15 cellular contexts compared by ENCODE assay signal in genomic region chr5:137486707-137487106, GRCh38. TPM values are rescaled to one million over a fixed set of nuclear protein-coding genes. Genes with fewer than 3 reads are reported as not detected.
DNase-seq lines count a peak whose midpoint lies in the region; ATAC-seq and TF ChIP-seq lines count a peak whose summit lies in the region.
"Had no signal": no experiment of that assay in that cellular context is flagged by ENCODE, and none has a peak within 500 bp of the region (broad histone marks: within the 10 kb centered on the region; RNA-seq: fewer than 3 reads in every experiment).

No MANE protein-coding gene starts in this region.

- TF ChIP-seq POLR2A in suprapubic skin (IDR thresholded peaks at IDR 0.05) (no peak), sigmoid colon (IDR thresholded peaks at IDR 0.05) (no peak)

- DNase-seq in PC-3 (peak; percentile 62), dorsolateral prefrontal cortex (no peak), kidney tubule cell (ENCODE audit: low spot score) (peak; percentile 93), suprapubic skin (ENCODE audit: low spot score in 2 of 2) (no peak), sigmoid colon (no peak)
- DNase-seq: activated CD8-positive, alpha-beta memory T cell treated with anti-CD3 and anti-CD28 coated beads, Interleukin-2, amount 10 ng/mL, durations not matched to agents 7 days and 5 days; Caco-2; natural killer cell; NCI-H2107 had no signal

- TF ChIP-seq EP300 in suprapubic skin (IDR thresholded peaks at IDR 0.05) (no peak), sigmoid colon (IDR thresholded peaks at IDR 0.05) (no peak)

- H3K27me3 ChIP-seq in ACC112 (ENCODE audit: insufficient read depth, low read length) (no peaks in the 10 kb centered on the region), PC-3 (ENCODE audit: low read length) (no peaks in the 10 kb centered on the region), dorsolateral prefrontal cortex (no peaks in the 10 kb centered on the region), suprapubic skin (no peaks in the 10 kb centered on the region), sigmoid colon (no peaks in the 10 kb centered on the region)

- H3K4me2 ChIP-seq in PC-3 (ENCODE audit: low read length): no peak overlapping the region
- H3K4me2 ChIP-seq: A549 had no signal

- peaks cover 22% of the 10 kb centered on the region for H3K79me2 ChIP-seq in ACC112 (ENCODE audit: control insufficient read depth, insufficient read depth, low read length, unreplicated experiment)
- H3K79me2 ChIP-seq in PC-3 (ENCODE audit: low read length): no peaks in the 10 kb centered on the region

- H3K36me3 ChIP-seq in ACC112 (ENCODE audit: insufficient read depth, low read length) (no peaks in the 10 kb centered on the region), PC-3 (ENCODE audit: low read depth, low read length) (no peaks in the 10 kb centered on the region), suprapubic skin (no peaks in the 10 kb centered on the region), sigmoid colon (no peaks in the 10 kb centered on the region)

- no peaks in the 10 kb centered on the region for H3K9me3 ChIP-seq in PC-3 (ENCODE audit: low read length)
- H3K9me3 ChIP-seq in suprapubic skin: no peaks in the 10 kb centered on the region
- H3K9me3 ChIP-seq in sigmoid colon: no peaks in the 10 kb centered on the region
- H3K9me3 ChIP-seq: A549, Caco-2 had no signal

- H3K4me3 ChIP-seq in ACC112 (ENCODE audit: low read depth, low read length): no peak overlapping the region
- H3K4me3 ChIP-seq in PC-3 (ENCODE audit: low read length): no peak overlapping the region
- no peak overlapping the region for H3K4me3 ChIP-seq in dorsolateral prefrontal cortex
- no peak overlapping the region for H3K4me3 ChIP-seq in suprapubic skin
- no peak overlapping the region for H3K4me3 ChIP-seq in sigmoid colon
- H3K4me3 ChIP-seq: A549 had no signal

- H3K9ac ChIP-seq in PC-3 (ENCODE audit: low read length): no peak overlapping the region

- H2AFZ ChIP-seq in ACC112 (ENCODE audit: low read length, unreplicated experiment): no peak overlapping the region
- H2AFZ ChIP-seq in PC-3 (ENCODE audit: low read length): no peak overlapping the region

- H3K27ac ChIP-seq in ACC112 (ENCODE audit: low read depth, low read length): peak overlapping the region; percentile 83
- no peak overlapping the region for H3K27ac ChIP-seq in PC-3 (ENCODE audit: low read length)
- peak overlapping the region in 58 of 59 donors; percentile 26 to 93 (median 86) for H3K27ac ChIP-seq in dorsolateral prefrontal cortex
- no peak overlapping the region for H3K27ac ChIP-seq in suprapubic skin
- H3K27ac ChIP-seq in sigmoid colon: no peak overlapping the region

- intact Hi-C loops in PC-3 (cut with micrococcal nuclease) (no loop called here), dorsolateral prefrontal cortex (cut with DNase I) (no loop called here), sigmoid colon (cut with DNase I) (no loop called here)

- WGBS in suprapubic skin: 74% methylated on average over 2 of the region's 2 CpGs
- WGBS in sigmoid colon, 2 donors: 65 to 76% methylated on average over 2 of the region's 2 CpGs

- H3K4me1 ChIP-seq in ACC112 (ENCODE audit: control insufficient read depth, insufficient read depth, low read length, unreplicated experiment): peaks cover 31% of the 10 kb centered on the region
- H3K4me1 ChIP-seq in PC-3 (ENCODE audit: insufficient read depth, low read length): peaks cover 25% of the 10 kb centered on the region
- H3K4me1 ChIP-seq in suprapubic skin: no peaks in the 10 kb centered on the region
- peaks cover 0 to 17% (median 5%) of the 10 kb centered on the region in 4 donors for H3K4me1 ChIP-seq in sigmoid colon
- H3K4me1 ChIP-seq: A549, Caco-2 had no signal

- TF ChIP-seq CTCF in PC-3 (conservative IDR thresholded peaks at IDR 0.05; ENCODE audit: low read depth, low read length) (no peak), dorsolateral prefrontal cortex (IDR thresholded peaks at IDR 0.05 in 54 of 56, conservative IDR thresholded peaks at IDR 0.05 in 2 of 56; ENCODE audit: low read depth in 1 of 56, partially characterized antibody in 56 of 56) (no peak), suprapubic skin (IDR thresholded peaks at IDR 0.05) (no peak), sigmoid colon (IDR thresholded peaks at IDR 0.05) (no peak)

- 0 out of 2 replicates have a peak, but pooled peaks cover 2% of the 10 kb centered on the region for H3K9me2 ChIP-seq in PC-3 (replicated peaks; ENCODE audit: low read length)

- peak; percentile 85 for ATAC-seq in PC-3
- ATAC-seq in GM19324 (IDR thresholded peaks at IDR 0.05; ENCODE audit: low FRiP score, unreplicated experiment): no peak
- no peak for ATAC-seq in HG03521 (IDR thresholded peaks at IDR 0.05; ENCODE audit: unreplicated experiment)
- ATAC-seq: activated CD8-positive, alpha-beta memory T cell treated with anti-CD3 and anti-CD28 coated beads, Interleukin-2, amount 10 ng/mL, durations not matched to agents 7 days and 5 days; activated naive CD4-positive, alpha-beta T cell treated with anti-CD3 and anti-CD28 coated beads, Interleukin-2, amount 50 U/mL, for 72 hours; left lobe of liver; natural killer cell had no signal

- H3F3A ChIP-seq in PC-3 (ENCODE audit: low read length, unreplicated experiment): no peaks in the 10 kb centered on the region

- H4K20me1 ChIP-seq in PC-3 (ENCODE audit: low read length): no peaks in the 10 kb centered on the region

- POLR2A ChIA-PET in PC-3 (lab: Charles Lee; ENCODE audit: unreplicated experiment): no interaction called here

- BruUV-seq in PC-3 (replicated peaks; lab: Mats Ljungman, UMichigan): no TSS peak

- CTCF ChIA-PET in PC-3 (lab: Charles Lee): no interaction called here

RNA-seq across cellular contexts. Expression of gene SPOCK1, which starts 12.4 kb away (rescaled TPM):
- 8.2 and 9.8 TPM in 2 replicates for total RNA-seq in PC-3 (2014; rRNA removed)
- total RNA-seq in dorsolateral prefrontal cortex: 100 to 1,000 TPM; 164 to 817 (median 487) TPM
- total RNA-seq in suprapubic skin: 10 to 100 TPM in 1 of 4 donors, 1 to 10 TPM in 3; 3.9 to 11.6 (median 5.4) TPM
- 100 to 1,000 TPM in 1 of 4 donors, 10 to 100 TPM in 3; 33.4 to 104 (median 72.4) TPM for total RNA-seq in sigmoid colon
- polyA plus RNA-seq in sigmoid colon: 1 to 10 TPM; 2.4 to 3.8 (median 2.8) TPM
- total RNA-seq: activated naive CD4-positive, alpha-beta T cell treated with anti-CD3 and anti-CD28 coated beads, Interleukin-2, amount 50 U/mL, for 72 hours; Caco-2 had no signal

Comparison
In these comparisons a context has a peak if more than half of its experiments do, and no peak if none do; other contexts are left out.
1. H3K27ac ChIP-seq: peak in ACC112 (single experiment) and dorsolateral prefrontal cortex (58 of 59); none in PC-3 (single experiment), suprapubic skin (single experiment) and sigmoid colon (0 of 4).
2. DNase-seq: peak in PC-3 (single experiment) and kidney tubule cell (single experiment); none in dorsolateral prefrontal cortex (0 of 10), suprapubic skin (0 of 2) and sigmoid colon (single experiment).